In genomic region chr14:55105991-55106390, GRCh38 we compare ENCODE assay signal across 1 cellular context.
TF ChIP-seq lines count a peak whose summit lies in the region.

No MANE protein-coding gene starts in this region.

TF ChIP-seq in IMR-90, 13 proteins besides CTCF, POLR2A, EP300 and RAD21:
- no peak for TF ChIP-seq MXI1 (IDR thresholded peaks at IDR 0.05; ENCODE audit: borderline replicate concordance, low read depth, low read length)
- TF ChIP-seq RCOR1 (IDR thresholded peaks at IDR 0.05; ENCODE audit: insufficient replicate concordance, low read length): no peak
- no peak for TF ChIP-seq SMC3 (IDR thresholded peaks at IDR 0.05; ENCODE audit: low read depth, low read length)
- no peak for TF ChIP-seq CEBPB (IDR thresholded peaks at IDR 0.05; ENCODE audit: low read depth, low read length)
- no peak for TF ChIP-seq NFE2L2 (IDR thresholded peaks at IDR 0.05; ENCODE audit: low read depth, low read length)
- TF ChIP-seq, protein P1, sequence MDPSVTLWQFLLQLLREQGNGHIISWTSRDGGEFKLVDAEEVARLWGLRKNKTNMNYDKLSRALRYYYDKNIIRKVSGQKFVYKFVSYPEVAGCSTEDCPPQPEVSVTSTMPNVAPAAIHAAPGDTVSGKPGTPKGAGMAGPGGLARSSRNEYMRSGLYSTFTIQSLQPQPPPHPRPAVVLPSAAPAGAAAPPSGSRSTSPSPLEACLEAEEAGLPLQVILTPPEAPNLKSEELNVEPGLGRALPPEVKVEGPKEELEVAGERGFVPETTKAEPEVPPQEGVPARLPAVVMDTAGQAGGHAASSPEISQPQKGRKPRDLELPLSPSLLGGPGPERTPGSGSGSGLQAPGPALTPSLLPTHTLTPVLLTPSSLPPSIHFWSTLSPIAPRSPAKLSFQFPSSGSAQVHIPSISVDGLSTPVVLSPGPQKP (IDR thresholded peaks at IDR 0.05; ENCODE audit: borderline replicate concordance, low read depth, low read length): no peak
- no peak for TF ChIP-seq BHLHE40 (IDR thresholded peaks at IDR 0.05; ENCODE audit: low read depth, low read length)
- no peak for TF ChIP-seq MAZ (IDR thresholded peaks at IDR 0.05; ENCODE audit: borderline replicate concordance, low read depth, low read length)
- TF ChIP-seq RFX5 (IDR thresholded peaks at IDR 0.05; ENCODE audit: low read depth, low read length): no peak
- TF ChIP-seq FOS (IDR thresholded peaks at IDR 0.05; ENCODE audit: low read depth, low read length): no peak
- no peak for TF ChIP-seq USF2 (IDR thresholded peaks at IDR 0.05; ENCODE audit: low read depth, low read length)
- no peak for TF ChIP-seq MAFK (IDR thresholded peaks at IDR 0.05; ENCODE audit: low read depth, low read length)
- TF ChIP-seq CHD1 (IDR thresholded peaks at IDR 0.05; ENCODE audit: low read depth, low read length): no peak
